ENCODE assay signal across 8 cellular contexts in genomic region chr3:161273589-161274218, GRCh38. TPM values are rescaled to one million over a fixed set of nuclear protein-coding genes. Genes with fewer than 3 reads are reported as not detected.
A peak's percentile ranks its signal among the peaks of the same experiment; 100 is the strongest.
DNase-seq lines count a peak whose midpoint lies in the region; ATAC-seq and TF ChIP-seq lines count a peak whose summit lies in the region.

No MANE protein-coding gene starts in this region.

- DNase-seq in A172 (ENCODE audit: low spot score) (peak; percentile 26), DMS114 treated with DMSO at 0.1 percent for 48 hours (lab: John Stamatoyannopoulos, UW; ENCODE audit: unreplicated experiment) (peak; percentile 21), NCI-H345 (lab: John Stamatoyannopoulos, UW) (peak; percentile 30), astrocyte of the cerebellum (ENCODE audit: low read depth) (peak; percentile 46), left lobe of liver (ENCODE audit: low spot score) (no peak)
- DNase-seq in activated CD4-positive, CD25-positive, alpha-beta regulatory T cell treated with anti-CD3 and anti-CD28 coated beads, Interleukin-2, amount 50 U/mL, for 72 hours = no peak

- in situ Hi-C loops in astrocyte of the cerebellum (cut with HindIII; ENCODE audit: low sequenced_read_pairs) = no loop called here

- ATAC-seq in left lobe of liver = peak; percentile 35
- no peak for ATAC-seq in HG02840 (IDR thresholded peaks at IDR 0.05; ENCODE audit: low FRiP score, unreplicated experiment)
- ATAC-seq in GM18498 (IDR thresholded peaks at IDR 0.05; ENCODE audit: unreplicated experiment) = no peak

- TF ChIP-seq CTCF in astrocyte of the cerebellum (IDR thresholded peaks at IDR 0.05; ENCODE audit: low read depth, low read length, missing control alignments) = peak; percentile 33

- no peak overlapping the region for H3K4me3 ChIP-seq in astrocyte of the cerebellum (ENCODE audit: low read depth, low read length)

RNA-seq across cellular contexts. Expression of gene NMD3, which starts 52.6 kb away (rescaled TPM):
- 68.4 and 78.5 TPM in 2 replicates for total RNA-seq in A172 (2014; rRNA removed; shearing (Covaris generic))
- 40.9 TPM for total RNA-seq in left lobe of liver

Comparison
In these comparisons a context has a peak if more than half of its experiments do, and no peak if none do; other contexts are left out.
1. DNase-seq: peak in A172 (single experiment), DMS114 treated with DMSO at 0.1 percent for 48 hours (single experiment), NCI-H345 (single experiment) and astrocyte of the cerebellum (single experiment); none in left lobe of liver (single experiment) and activated CD4-positive, CD25-positive, alpha-beta regulatory T cell treated with anti-CD3 and anti-CD28 coated beads, Interleukin-2, amount 50 U/mL, for 72 hours (single experiment).